8 cellular contexts compared by ENCODE assay signal in genomic region chr1:38046884-38047602, GRCh38.
DNase-seq lines count a peak whose midpoint lies in the region; ATAC-seq lines count a peak whose summit lies in the region.

No MANE protein-coding gene starts in this region.

- no peaks in the 10 kb centered on the region for H3K9me3 Mint-ChIP-seq in effector memory CD8-positive, alpha-beta T cell
- no peaks in the 10 kb centered on the region for H3K9me3 Mint-ChIP-seq in memory B cell

- ATAC-seq in GM18511 (IDR thresholded peaks at IDR 0.05; ENCODE audit: unreplicated experiment) (peak; percentile 73), HG02973 (IDR thresholded peaks at IDR 0.05; ENCODE audit: unreplicated experiment) (peak; percentile 51), memory B cell (ENCODE audit: low read depth) (peak; percentile 81)
- peak; percentile 82 for ATAC-seq in effector memory CD8-positive, alpha-beta T cell (replicated peaks)

- H3K27me3 Mint-ChIP-seq in effector memory CD8-positive, alpha-beta T cell: peaks cover 29 to 30% of the 10 kb centered on the region in 2 donors
- H3K27me3 Mint-ChIP-seq in memory B cell: peaks cover 15% of the 10 kb centered on the region

- H3K4me1 Mint-ChIP-seq in effector memory CD8-positive, alpha-beta T cell (ENCODE audit: low read depth in 2 of 2): peaks cover 9 to 10% of the 10 kb centered on the region in 2 donors
- peaks cover 11% of the 10 kb centered on the region for H3K4me1 Mint-ChIP-seq in memory B cell

- no peak overlapping the region for H3K27ac Mint-ChIP-seq in effector memory CD8-positive, alpha-beta T cell
- no peak overlapping the region for H3K27ac Mint-ChIP-seq in memory B cell

- peak overlapping the region; percentile 70 to 79 for H3K4me3 Mint-ChIP-seq in effector memory CD8-positive, alpha-beta T cell
- peak overlapping the region; percentile 88 for H3K4me3 Mint-ChIP-seq in memory B cell

- peaks cover 3% of the 10 kb centered on the region for H3K36me3 Mint-ChIP-seq in effector memory CD8-positive, alpha-beta T cell (ENCODE audit: insufficient read depth)
- no peaks in the 10 kb centered on the region for H3K36me3 Mint-ChIP-seq in memory B cell

- DNase-seq in NCI-H446 treated with DMSO at 0.1 percent for 48 hours (lab: John Stamatoyannopoulos, UW): peak; percentile 67
- DNase-seq in activated CD8-positive, alpha-beta memory T cell treated with anti-CD3 and anti-CD28 coated beads for 4 hours (ENCODE audit: low read depth in 2 of 2): peak; percentile 58 to 67
- peak; percentile 54 to 61 (median 56) for DNase-seq in effector memory CD8-positive, alpha-beta T cell
- DNase-seq in memory B cell (ENCODE audit: low spot score in 2 of 2): peak; percentile 55 to 65
- DNase-seq in stimulated activated CD4-positive, alpha-beta T cell treated with anti-CD3 and anti-CD28 coated beads, TNF-alpha, amount 100 ng/mL, for 48 hours (ENCODE audit: low read depth in 3 of 3): peak; percentile 45 to 75 (median 55)
- DNase-seq in MV-4-11 (lab: John Stamatoyannopoulos, UW): no peak
